ENCODE assay signal across 8 cellular contexts in genomic region chr6:43368517-43369160, GRCh38. TPM values are rescaled to one million over a fixed set of nuclear protein-coding genes. Genes with fewer than 3 reads are reported as not detected.
DNase-seq lines count a peak whose midpoint lies in the region; ATAC-seq and TF ChIP-seq lines count a peak whose summit lies in the region.

No MANE protein-coding gene starts in this region.

- H3K27me3 ChIP-seq in stomach, result no peaks in the 10 kb centered on the region

- H3K4me3 ChIP-seq in lower leg skin (ENCODE audit: low read depth, poor library complexity, severe bottlenecking) (peak overlapping the region; percentile 58), stomach (peak overlapping the region; percentile 66 to 88 (median 86))

- H3K4me1 ChIP-seq in stomach, result peaks cover 20 to 34% (median 31%) of the 10 kb centered on the region in 4 donors

- TF ChIP-seq POLR2A in lower leg skin (IDR thresholded peaks at IDR 0.05) (no peak), stomach (IDR thresholded peaks at IDR 0.05) (no peak)

- DNase-seq in stimulated activated CD4-positive, alpha-beta T cell treated with anti-CD3 and anti-CD28 coated beads, Interleukin-2, amount 100 ng/mL, for 24 hours, result peak; percentile 23 to 28
- DNase-seq in stimulated activated CD4-positive, alpha-beta T cell treated with anti-CD3 and anti-CD28 coated beads, Interleukin-4, amount 100 ng/mL, for 4 hours, result no peak
- DNase-seq in T1000 (lab: John Stamatoyannopoulos, UW), result peak; percentile 18
- DNase-seq in ecto neural progenitor cell (ENCODE audit: low spot score), result peak; percentile 80
- peak; percentile 25 to 89 for DNase-seq in lower leg skin (ENCODE audit: low spot score in 2 of 2)
- peak; percentile 37 for DNase-seq in stomach
- DNase-seq in NCI-H1048 (lab: John Stamatoyannopoulos, UW), result no peak

- no peak for TF ChIP-seq CTCF in lower leg skin (IDR thresholded peaks at IDR 0.05)
- no peak for TF ChIP-seq CTCF in stomach (IDR thresholded peaks at IDR 0.05)

- H3K9me3 ChIP-seq in stomach, result no peaks in the 10 kb centered on the region

- peak; percentile 12 for ATAC-seq in HG03442 (IDR thresholded peaks at IDR 0.05; ENCODE audit: unreplicated experiment)

- no peak for TF ChIP-seq EP300 in stomach (IDR thresholded peaks at IDR 0.05)

- intact Hi-C loops in lower leg skin (cut with DNase I; ENCODE audit: low total_unique reads) (no loop called here), stomach (cut with DNase I; ENCODE audit: low total_unique reads) (no loop called here)

- H3K27ac ChIP-seq in stomach, result peak overlapping the region; percentile 80 to 91 (median 88)

- peaks cover 16 to 19% (median 17%) of the 10 kb centered on the region in 4 donors for H3K36me3 ChIP-seq in stomach

- WGBS in lower leg skin, 2 donors, result 1% methylated on average over 31 to 55 of the region's 66 CpGs
- 0 to 3% (median 1%) methylated on average over 31 to 66 of the region's 66 CpGs for WGBS in stomach, 5 donors

RNA-seq across cellular contexts. Expression of gene ZNF318, which starts 0.8 kb away (rescaled TPM):
- total RNA-seq in lower leg skin, result 10 to 100 TPM in 3 of 4 donors, 1 to 10 TPM in 1; 9.6 to 22.9 (median 18.1) TPM
- total RNA-seq in stomach, result 10 to 100 TPM in 3 of 5 donors, 1 to 10 TPM in 2; 5.8 to 13.3 (median 12.3) TPM
- polyA plus RNA-seq in stomach, result 1 to 10 TPM; 2.6 to 4.8 (median 2.6) TPM

RNA-seq across cellular contexts. Expression of gene ABCC10, which starts 58.7 kb away (rescaled TPM):
- total RNA-seq in lower leg skin (10 to 100 TPM in 3 of 4 donors, 1 to 10 TPM in 1; 9.4 to 17.9 (median 15.9) TPM), stomach (10 to 100 TPM; 18.7 to 67.4 (median 60.3) TPM)
- polyA plus RNA-seq in stomach, result 10 to 100 TPM in 2 of 3 donors, 1 to 10 TPM in 1; 7.9 to 30.6 (median 15.1) TPM

Comparison
In these comparisons a context has a peak if more than half of its experiments do, and no peak if none do; other contexts are left out.
1. DNase-seq: peak in stimulated activated CD4-positive, alpha-beta T cell treated with anti-CD3 and anti-CD28 coated beads, Interleukin-2, amount 100 ng/mL, for 24 hours (2 of 2), T1000 (single experiment), ecto neural progenitor cell (single experiment), lower leg skin (2 of 2) and stomach (single experiment); none in stimulated activated CD4-positive, alpha-beta T cell treated with anti-CD3 and anti-CD28 coated beads, Interleukin-4, amount 100 ng/mL, for 4 hours (0 of 2) and NCI-H1048 (single experiment).